ENCODE assay signal across 21 cellular contexts in genomic region chr4:39259571-39260330, GRCh38.
A peak's percentile ranks its signal among the peaks of the same experiment; 100 is the strongest.
DNase-seq lines count a peak whose midpoint lies in the region; ATAC-seq and TF ChIP-seq lines count a peak whose summit lies in the region.
"Had no signal": no experiment of that assay in that cellular context is flagged by ENCODE, and none has a peak within 500 bp of the region (broad histone marks: within the 10 kb centered on the region; RNA-seq: fewer than 3 reads in every experiment).

No MANE protein-coding gene starts in this region.

- intact Hi-C loops in thyroid gland (cut with DNase I) (no loop called here), mucosa of descending colon (cut with DNase I, micrococcal nuclease) (no loop called here)

- 95 to 97% methylated on average over 4 of the region's 4 CpGs for WGBS in thyroid gland, 2 donors

- no peak for ATAC-seq in HG03139 (IDR thresholded peaks at IDR 0.05; ENCODE audit: unreplicated experiment)
- no peak for ATAC-seq in mucosa of descending colon
- ATAC-seq: activated CD8-positive, alpha-beta T cell treated with anti-CD3 and anti-CD28 coated beads for 36 hours; effector memory CD8-positive, alpha-beta T cell; foreskin keratinocyte; pancreas had no signal

- TF ChIP-seq CTCF in osteoblast (IDR thresholded peaks at IDR 0.05; ENCODE audit: extremely low read depth, low read depth, low read length) (no peak), thyroid gland (IDR thresholded peaks at IDR 0.05) (no peak), mucosa of descending colon (IDR thresholded peaks at IDR 0.05) (no peak)

- TF ChIP-seq POLR2A in thyroid gland (IDR thresholded peaks at IDR 0.05) = no peak

- H3K27me3 ChIP-seq in osteoblast (ENCODE audit: insufficient read depth, low read length) (no peaks in the 10 kb centered on the region), thyroid gland (no peaks in the 10 kb centered on the region)
- H3K27me3 ChIP-seq: foreskin keratinocyte, pancreas had no signal

- DNase-seq in EH (ENCODE audit: low read depth) (peak; percentile 70), NCI-H460 (ENCODE audit: extremely low read depth, low read depth) (peak; percentile 52), fibroblast of peridontal ligament (ENCODE audit: extremely low read depth) (peak; percentile 37), osteoblast (ENCODE audit: insufficient read length, low spot score, missing footprints) (no peak), thyroid gland (no peak), NCI-H526 treated with DMSO at 0.1 percent for 48 hours (lab: John Stamatoyannopoulos, UW) (no peak), mucosa of descending colon (no peak)
- DNase-seq: activated CD8-positive, alpha-beta T cell treated with anti-CD3 and anti-CD28 coated beads for 36 hours; activated naive CD8-positive, alpha-beta T cell treated with anti-CD3 and anti-CD28 coated beads, Interleukin-2, amount 10 ng/mL, durations not matched to agents 7 days and 5 days; Calu3; central memory CD4-positive, alpha-beta T cell; effector memory CD8-positive, alpha-beta T cell; foreskin keratinocyte; GF-D8; left ventricle myocardium inferior; pancreas; stimulated activated CD4-positive, alpha-beta T cell treated with anti-CD3 and anti-CD28 coated beads, Interleukin-4, amount 100 ng/mL, for 1 hour had no signal

- H3K4me1 ChIP-seq in osteoblast (ENCODE audit: insufficient read depth, low read length) (peaks cover 31% of the 10 kb centered on the region), thyroid gland (no peaks in the 10 kb centered on the region), mucosa of descending colon (ENCODE audit: low read depth) (no peaks in the 10 kb centered on the region)
- H3K4me1 ChIP-seq: left ventricle myocardium inferior, pancreas had no signal

- H3K36me3 ChIP-seq in osteoblast (ENCODE audit: insufficient read depth, low read length) (no peaks in the 10 kb centered on the region), thyroid gland (peaks cover 4 to 16% of the 10 kb centered on the region in 2 donors), mucosa of descending colon (ENCODE audit: low read depth) (no peaks in the 10 kb centered on the region)

- peak overlapping the region; percentile 19 for H3K27ac ChIP-seq in osteoblast (ENCODE audit: low read depth, low read length)
- H3K27ac ChIP-seq in thyroid gland = no peak overlapping the region
- H3K27ac ChIP-seq: foreskin keratinocyte, KMS-11, left ventricle myocardium inferior, pancreas, skin epidermis, VCaP had no signal

- peak overlapping the region; percentile 43 for H2AFZ ChIP-seq in osteoblast (ENCODE audit: low read length)

- no peak overlapping the region for H3K4me2 ChIP-seq in osteoblast (ENCODE audit: insufficient read depth, low read length)
- H3K4me2 ChIP-seq: KMS-11 had no signal

- H3K4me3 ChIP-seq in osteoblast (ENCODE audit: insufficient read depth, low read length) (no peak overlapping the region), thyroid gland (replicated peaks in 1 of 3) (no peak overlapping the region), mucosa of descending colon (no peak overlapping the region)
- H3K4me3 ChIP-seq: left ventricle myocardium inferior, pancreas, skin epidermis had no signal

- H3K79me2 ChIP-seq in osteoblast (ENCODE audit: insufficient read depth, low read length) = no peaks in the 10 kb centered on the region

- H4K20me1 ChIP-seq in osteoblast (ENCODE audit: insufficient read depth, low read length) = no peaks in the 10 kb centered on the region

- no peaks in the 10 kb centered on the region for H3K9me3 ChIP-seq in osteoblast (ENCODE audit: low read depth, low read length)
- H3K9me3 ChIP-seq in thyroid gland = no peaks in the 10 kb centered on the region
- no peaks in the 10 kb centered on the region for H3K9me3 ChIP-seq in mucosa of descending colon
- H3K9me3 ChIP-seq: left ventricle myocardium inferior, pancreas had no signal

Comparison
In these comparisons a context has a peak if more than half of its experiments do, and no peak if none do; other contexts are left out.
1. DNase-seq: peak in EH (single experiment), NCI-H460 (single experiment) and fibroblast of peridontal ligament (single experiment); none in osteoblast (single experiment), thyroid gland (0 of 2), NCI-H526 treated with DMSO at 0.1 percent for 48 hours (single experiment) and mucosa of descending colon (0 of 3).